ENCODE assay signal across 8 cellular contexts in the genomic region with DNA sequence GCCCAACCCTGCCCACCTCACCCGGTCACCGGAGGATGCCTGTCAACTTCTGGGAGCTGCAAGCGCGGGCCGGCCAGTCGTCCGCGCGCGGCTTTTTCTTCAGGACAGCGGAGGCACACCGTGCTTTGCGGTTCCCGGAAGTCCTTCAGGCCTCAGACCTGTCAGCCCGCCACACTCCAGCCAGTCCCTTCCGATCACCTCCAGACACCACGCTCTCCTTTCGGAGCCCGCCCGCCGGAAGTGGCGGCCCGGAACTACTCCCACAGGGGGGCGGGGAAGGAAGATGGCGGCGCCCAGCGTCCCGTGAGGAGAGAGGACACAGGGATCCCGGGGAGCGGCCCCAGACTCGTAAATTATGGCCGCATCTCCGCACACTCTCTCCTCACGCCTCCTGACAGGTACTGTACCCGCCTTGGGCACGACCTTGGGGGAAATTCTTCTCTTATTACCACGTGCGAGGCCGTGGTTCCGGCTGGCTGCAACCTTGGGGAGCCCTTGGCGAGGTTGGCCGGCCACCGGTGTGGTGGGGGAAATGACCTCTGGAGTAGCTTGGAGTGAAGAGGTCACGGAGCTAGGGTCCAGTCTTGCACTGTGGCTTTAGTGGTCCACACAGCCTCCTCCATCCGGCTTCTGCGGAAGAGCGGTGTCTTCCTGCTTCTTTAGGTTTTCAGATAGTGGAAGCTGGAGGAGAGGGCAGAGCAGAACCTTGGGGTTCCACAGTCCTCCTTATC. TPM values are rescaled to one million over a fixed set of nuclear protein-coding genes. Genes with fewer than 3 reads are reported as not detected.
A peak's percentile ranks its signal among the peaks of the same experiment; 100 is the strongest.
DNase-seq lines count a peak whose midpoint lies in the region; ATAC-seq lines count a peak whose summit lies in the region.

Gene COX10 (plus strand): TSS at position 254 of the 731 bp plus-strand sequence. CDS start 102 bp downstream, at position 356.

- H3K4me1 Mint-ChIP-seq in naive B cell, result peaks cover 32 to 40% (median 35%) of the 10 kb centered on the region in 3 donors
- peaks cover 36% of the 10 kb centered on the region for H3K4me1 Mint-ChIP-seq in stimulated activated memory B cell treated with anti-CD40 and anti-IgM and Interleukin-4, amounts not matched to agents 10 μg/mL and 1 μg/mL and 100 μg/mL, for 72 hours

- in situ Hi-C loops in KBM-7 (cut with MboI; ENCODE audit: low pct_unique_long_range_greater_than_20kb, low sequenced_read_pairs), result no loop called here

- ATAC-seq in GM21723 (IDR thresholded peaks at IDR 0.05; ENCODE audit: unreplicated experiment) (peak; percentile 99), naive B cell (ENCODE audit: low read depth in 2 of 2) (peak; percentile 99)
- peak; percentile 100 for ATAC-seq in stimulated activated memory B cell treated with anti-CD40 and anti-IgM and Interleukin-4, amounts not matched to agents 10 μg/mL and 1 μg/mL and 100 μg/mL, for 72 hours

- no peaks in the 10 kb centered on the region for H3K27me3 Mint-ChIP-seq in naive B cell
- H3K27me3 Mint-ChIP-seq in stimulated activated memory B cell treated with anti-CD40 and anti-IgM and Interleukin-4, amounts not matched to agents 10 μg/mL and 1 μg/mL and 100 μg/mL, for 72 hours, result no peaks in the 10 kb centered on the region

- H3K9me3 Mint-ChIP-seq in naive B cell, result no peaks in the 10 kb centered on the region
- no peaks in the 10 kb centered on the region for H3K9me3 Mint-ChIP-seq in stimulated activated memory B cell treated with anti-CD40 and anti-IgM and Interleukin-4, amounts not matched to agents 10 μg/mL and 1 μg/mL and 100 μg/mL, for 72 hours

- DNase-seq in DMS79 (lab: John Stamatoyannopoulos, UW) (peak; percentile 67), KBM-7 (peak; percentile 93), RKO (ENCODE audit: low spot score) (peak; percentile 89), activated T-helper 1 cell treated with Interleukin-2 at 50 U/mL for 16 hours (ENCODE audit: low read depth) (peak; percentile 76), fibroblast of gingiva (ENCODE audit: low read depth) (peak; percentile 70), naive B cell (peak; percentile 82)

- peak within 1 kb of the TSS; percentile 72 to 98 (median 94) for H3K27ac Mint-ChIP-seq in naive B cell
- H3K27ac Mint-ChIP-seq in stimulated activated memory B cell treated with anti-CD40 and anti-IgM and Interleukin-4, amounts not matched to agents 10 μg/mL and 1 μg/mL and 100 μg/mL, for 72 hours, result peak within 1 kb of the TSS; percentile 96

- peaks cover 6 to 8% of the 10 kb centered on the region in 2 donors for H3K36me3 Mint-ChIP-seq in naive B cell
- peaks cover 28% of the 10 kb centered on the region for H3K36me3 Mint-ChIP-seq in stimulated activated memory B cell treated with anti-CD40 and anti-IgM and Interleukin-4, amounts not matched to agents 10 μg/mL and 1 μg/mL and 100 μg/mL, for 72 hours

- H3K4me3 Mint-ChIP-seq in naive B cell, result peak within 1 kb of the TSS; percentile 93 to 99 (median 96)
- H3K4me3 Mint-ChIP-seq in stimulated activated memory B cell treated with anti-CD40 and anti-IgM and Interleukin-4, amounts not matched to agents 10 μg/mL and 1 μg/mL and 100 μg/mL, for 72 hours, result peak within 1 kb of the TSS; percentile 90

RNA-seq across cellular contexts. Expression of gene COX10, which starts in this region (rescaled TPM):
- polyA plus RNA-seq in naive B cell (ENCODE audit: low read depth in 6 of 6), result 10 to 100 TPM; 16.7 to 30.8 (median 20.8) TPM

Comparison
In these comparisons a context has a peak if more than half of its experiments do, and no peak if none do; other contexts are left out.
1. Peak in every context shown above with its lines: DNase-seq and ATAC-seq.